10 cellular contexts compared by ENCODE assay signal in genomic region chr2:69997296-69998184, GRCh38. TPM values are rescaled to one million over a fixed set of nuclear protein-coding genes. Genes with fewer than 3 reads are reported as not detected.
DNase-seq lines count a peak whose midpoint lies in the region; ATAC-seq and TF ChIP-seq lines count a peak whose summit lies in the region.
"Had no signal": no experiment of that assay in that cellular context is flagged by ENCODE, and none has a peak within 500 bp of the region (broad histone marks: within the 10 kb centered on the region; RNA-seq: fewer than 3 reads in every experiment).

No MANE protein-coding gene starts in this region.

- no peaks in the 10 kb centered on the region for H3K9me3 ChIP-seq in right lobe of liver
- H3K9me3 ChIP-seq in uterus = no peaks in the 10 kb centered on the region

- peak; percentile 65 for ATAC-seq in activated naive CD8-positive, alpha-beta T cell treated with anti-CD3 and anti-CD28 coated beads, Interleukin-2, amount 50 U/mL, for 24 hours
- ATAC-seq in right lobe of liver (peak; percentile 22 to 57 (median 46)), GM19395 (IDR thresholded peaks at IDR 0.05; ENCODE audit: unreplicated experiment) (no peak)

- H3K4me3 ChIP-seq in right lobe of liver (no peak overlapping the region), uterus (no peak overlapping the region)

- no peak overlapping the region for H3K27ac ChIP-seq in right lobe of liver
- H3K27ac ChIP-seq in uterus = peak overlapping the region in 1 of 2 donors; percentile 45

- intact Hi-C loops in right lobe of liver (cut with DNase I) (no loop called here), uterus (cut with DNase I; ENCODE audit: low total_unique reads) (no loop called here)

- 85% methylated on average over 10 of the region's 15 CpGs for WGBS in right lobe of liver (ENCODE audit: insufficient coverage, low coverage, low lambda C conversion rate, missing lambda C conversion rate)

- no peaks in the 10 kb centered on the region for H3K27me3 Mint-ChIP-seq in activated naive CD8-positive, alpha-beta T cell treated with anti-CD3 and anti-CD28 coated beads, Interleukin-2, amount 50 U/mL, for 24 hours
- H3K27me3 Mint-ChIP-seq in progenitor cell of endocrine pancreas (no peaks in the 10 kb centered on the region), chondrocyte (ENCODE audit: low read depth) (no peaks in the 10 kb centered on the region)
- H3K27me3 Mint-ChIP-seq: brain, memory B cell had no signal

- no peak overlapping the region for H3K4me3 Mint-ChIP-seq in activated naive CD8-positive, alpha-beta T cell treated with anti-CD3 and anti-CD28 coated beads, Interleukin-2, amount 50 U/mL, for 24 hours
- H3K4me3 Mint-ChIP-seq in progenitor cell of endocrine pancreas (ENCODE audit: low read depth) = no peak overlapping the region
- H3K4me3 Mint-ChIP-seq in chondrocyte (ENCODE audit: unreplicated experiment) = no peak overlapping the region
- H3K4me3 Mint-ChIP-seq: brain, memory B cell had no signal

- no peak for TF ChIP-seq POLR2A in right lobe of liver (IDR thresholded peaks at IDR 0.05)
- TF ChIP-seq POLR2A in uterus (IDR thresholded peaks at IDR 0.05) = no peak

- TF ChIP-seq CTCF in right lobe of liver (IDR thresholded peaks at IDR 0.05) (no peak), progenitor cell of endocrine pancreas (IDR thresholded peaks at IDR 0.05; ENCODE audit: unreplicated experiment) (no peak), uterus (IDR thresholded peaks at IDR 0.05) (no peak), chondrocyte (IDR thresholded peaks at IDR 0.05) (no peak)

- H3K36me3 Mint-ChIP-seq in activated naive CD8-positive, alpha-beta T cell treated with anti-CD3 and anti-CD28 coated beads, Interleukin-2, amount 50 U/mL, for 24 hours (ENCODE audit: low read depth) = peaks cover 8% of the 10 kb centered on the region
- H3K36me3 Mint-ChIP-seq in progenitor cell of endocrine pancreas (ENCODE audit: insufficient read depth) (peaks cover 12% of the 10 kb centered on the region), chondrocyte (ENCODE audit: low read depth) (peaks cover 10% of the 10 kb centered on the region)

- no peaks in the 10 kb centered on the region for H3K9me3 Mint-ChIP-seq in activated naive CD8-positive, alpha-beta T cell treated with anti-CD3 and anti-CD28 coated beads, Interleukin-2, amount 50 U/mL, for 24 hours
- H3K9me3 Mint-ChIP-seq in progenitor cell of endocrine pancreas (ENCODE audit: low read depth) = no peaks in the 10 kb centered on the region
- no peaks in the 10 kb centered on the region for H3K9me3 Mint-ChIP-seq in chondrocyte (ENCODE audit: low read depth)
- H3K9me3 Mint-ChIP-seq: brain, memory B cell had no signal

- H3K4me1 Mint-ChIP-seq in activated naive CD8-positive, alpha-beta T cell treated with anti-CD3 and anti-CD28 coated beads, Interleukin-2, amount 50 U/mL, for 24 hours = peaks cover 17% of the 10 kb centered on the region
- H3K4me1 Mint-ChIP-seq in progenitor cell of endocrine pancreas (ENCODE audit: low read depth) (no peaks in the 10 kb centered on the region), chondrocyte (ENCODE audit: low read depth) (peaks cover 5% of the 10 kb centered on the region)
- H3K4me1 Mint-ChIP-seq: brain had no signal

- H3K27me3 ChIP-seq in right lobe of liver = no peaks in the 10 kb centered on the region
- no peaks in the 10 kb centered on the region for H3K27me3 ChIP-seq in uterus

- H3K36me3 ChIP-seq in right lobe of liver (no peaks in the 10 kb centered on the region), uterus (no peaks in the 10 kb centered on the region)

- no peaks in the 10 kb centered on the region for H3K4me1 ChIP-seq in right lobe of liver
- no peaks in the 10 kb centered on the region for H3K4me1 ChIP-seq in uterus

- DNase-seq in AG08396 (ENCODE audit: low spot score) (peak; percentile 51), HPDE6-E6E7 (ENCODE audit: extremely low spot score) (peak; percentile 75), right lobe of liver (peak in 1 of 3 donors; percentile 47), progenitor cell of endocrine pancreas (ENCODE audit: low spot score, unreplicated experiment) (no peak), uterus (no peak), chondrocyte (ENCODE audit: low spot score) (no peak)
- peak; percentile 20 for DNase-seq in activated naive CD8-positive, alpha-beta T cell treated with anti-CD3 and anti-CD28 coated beads, Interleukin-2, amount 50 U/mL, for 24 hours

- no peak overlapping the region for H3K27ac Mint-ChIP-seq in activated naive CD8-positive, alpha-beta T cell treated with anti-CD3 and anti-CD28 coated beads, Interleukin-2, amount 50 U/mL, for 24 hours
- H3K27ac Mint-ChIP-seq in progenitor cell of endocrine pancreas = no peak overlapping the region
- no peak overlapping the region for H3K27ac Mint-ChIP-seq in chondrocyte (ENCODE audit: unreplicated experiment)
- H3K27ac Mint-ChIP-seq: memory B cell had no signal

RNA-seq across cellular contexts. Expression of gene ASPRV1, which starts 36.1 kb away (rescaled TPM):
- total RNA-seq in right lobe of liver (under 1 TPM; 0.31 to 0.98 (median 0.59) TPM), progenitor cell of endocrine pancreas (1.1 and 1.2 TPM in 2 replicates), uterus (1 to 10 TPM in 3 of 4 donors, not detected in 1; 4.4 to 8.1 (median 5.2) TPM), chondrocyte (0.21 to 1.2 TPM (median 0.35 TPM) in 3 replicates)

Comparison
In these comparisons a context has a peak if more than half of its experiments do, and no peak if none do; other contexts are left out.
1. DNase-seq: peak in AG08396 (single experiment), HPDE6-E6E7 (single experiment) and activated naive CD8-positive, alpha-beta T cell treated with anti-CD3 and anti-CD28 coated beads, Interleukin-2, amount 50 U/mL, for 24 hours (single experiment); none in progenitor cell of endocrine pancreas (single experiment), uterus (0 of 2) and chondrocyte (single experiment).